Comparison of ENCODE assay signal across 9 cellular contexts in the genomic region with DNA sequence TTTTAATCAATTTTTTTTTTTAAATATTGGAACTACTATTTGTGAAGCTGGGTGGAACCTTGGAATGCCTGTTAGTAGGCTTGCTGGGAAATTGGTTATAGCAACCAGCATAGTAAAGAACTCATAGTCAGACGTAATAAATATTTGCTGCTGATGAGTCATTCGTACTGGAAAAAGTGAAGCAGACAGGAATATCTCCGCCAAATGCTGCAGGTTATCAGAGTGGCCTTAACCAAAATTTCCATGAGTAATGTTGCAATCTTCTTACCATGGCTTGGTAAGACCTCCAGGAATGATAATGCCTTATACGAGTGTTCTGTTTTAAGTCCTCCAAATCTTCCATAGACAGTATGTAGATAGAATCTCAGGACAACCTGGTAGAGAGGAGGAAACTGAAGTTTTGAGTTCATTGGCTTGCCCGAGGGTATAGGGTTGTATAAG. TPM values are rescaled to one million over a fixed set of nuclear protein-coding genes. Genes with fewer than 3 reads are reported as not detected.
DNase-seq lines count a peak whose midpoint lies in the region; TF ChIP-seq lines count a peak whose summit lies in the region.
"Had no signal": no experiment of that assay in that cellular context is flagged by ENCODE, and none has a peak within 500 bp of the region (broad histone marks: within the 10 kb centered on the region; RNA-seq: fewer than 3 reads in every experiment).

No MANE protein-coding gene starts in this region.

- no peaks in the 10 kb centered on the region for H3K27me3 ChIP-seq in SK-N-SH (ENCODE audit: insufficient read depth)

- 15% methylated on average over 5 of the region's 5 CpGs for WGBS in SK-N-SH (ENCODE audit: low lambda C conversion rate)

- peak overlapping the region; percentile 38; the same call in 1 of the 2 replicates for H3K4me2 ChIP-seq in SK-N-SH

- peaks cover 63% of the 10 kb centered on the region for H3F3A ChIP-seq in SK-N-SH (replicated peaks; ENCODE audit: insufficient read depth)

- POLR2A ChIA-PET in SK-N-SH (lab: Yijun Ruan, JAX), result no interaction called here

- H3K9me2 ChIP-seq in SK-N-SH, result no peaks in the 10 kb centered on the region

- no peak overlapping the region for H2AFZ ChIP-seq in SK-N-SH (ENCODE audit: low read depth)

- no peaks in the 10 kb centered on the region for H4K20me1 ChIP-seq in SK-N-SH (ENCODE audit: insufficient read depth)

- peaks cover 22 to 61% of the 10 kb centered on the region in 2 experiments for H3K4me1 ChIP-seq in SK-N-SH (ENCODE audit: control insufficient read depth in 1 of 2, insufficient read depth in 2 of 2, low read depth in 1 of 2, low read length in 1 of 2)

- no peaks in the 10 kb centered on the region for H3K9me3 ChIP-seq in SK-N-SH

- H3K9ac ChIP-seq in SK-N-SH, result peak overlapping the region; percentile 70

- H3K79me2 ChIP-seq in SK-N-SH (ENCODE audit: insufficient read depth), result peaks cover 91% of the 10 kb centered on the region

- in situ Hi-C loops in GM13977 (cut with MboI; ENCODE audit: low pct_unique_long_range_greater_than_20kb, low sequenced_read_pairs, unreplicated experiment), result no loop called here

- H3K27ac ChIP-seq in SK-N-SH (ENCODE audit: low read depth in 2 of 2, low read length in 1 of 2), result peak overlapping the region; percentile 82 to 97

- H3K36me3 ChIP-seq in SK-N-SH (replicated peaks in 1 of 2; ENCODE audit: control insufficient read depth in 1 of 2, insufficient read depth in 2 of 2, low read length in 1 of 2), result peaks cover 7 to 38% of the 10 kb centered on the region in 2 experiments

- H3K4me3 ChIP-seq in SK-N-SH (ENCODE audit: low read depth in 2 of 2, low read length in 1 of 2), result 0 out of 4 replicates have a peak overlapping the region, but pooled peaks of 1 of the 2 experiments have one; percentile 0
- H3K4me3 ChIP-seq in fibroblast of mammary gland (ENCODE audit: control insufficient read depth, low read depth, low read length), result no peak overlapping the region
- H3K4me3 ChIP-seq in retinal pigment epithelial cell (ENCODE audit: low read length), result no peak overlapping the region

- CTCF ChIA-PET in SK-N-SH (lab: Yijun Ruan, JAX), result interaction anchor here (0.6 kb wide), 1 partner anchor 224 kb away, joined by 3 read pairs; no protein-coding TSS in a partner anchor

- TF ChIP-seq RAD21 in SK-N-SH (IDR thresholded peaks at IDR 0.05; ENCODE audit: low read length), result no peak

- TF ChIP-seq CTCF in SK-N-SH (IDR thresholded peaks at IDR 0.05), result no peak
- TF ChIP-seq CTCF in fibroblast of mammary gland (conservative IDR thresholded peaks at IDR 0.05; ENCODE audit: control insufficient read depth, insufficient read depth, low read depth, low read length), result no peak
- TF ChIP-seq CTCF in retinal pigment epithelial cell (conservative IDR thresholded peaks at IDR 0.05; ENCODE audit: low read depth, low read length), result no peak
- TF ChIP-seq CTCF in GM13977 (IDR thresholded peaks at IDR 0.05; ENCODE audit: extremely low read depth, insufficient read depth, missing control alignments), result no peak

- peak; percentile 65 to 99; a peak in 3 of 4 replicates for TF ChIP-seq EP300 in SK-N-SH (IDR thresholded peaks at IDR 0.05; ENCODE audit: borderline replicate concordance in 1 of 2, low read depth in 1 of 2, low read length in 1 of 2)

- DNase-seq in ELR (ENCODE audit: low read depth), result peak; percentile 93
- no peak for DNase-seq in SK-N-SH
- peak; percentile 93 for DNase-seq in fibroblast of mammary gland (ENCODE audit: low read depth)
- peak; percentile 93 for DNase-seq in retinal pigment epithelial cell (ENCODE audit: low read depth)
- DNase-seq in Ammon's horn (ENCODE audit: low spot score), result no peak
- no peak for DNase-seq in NCI-H128 (lab: John Stamatoyannopoulos, UW; ENCODE audit: unreplicated experiment)
- no peak for DNase-seq in GM13977 (ENCODE audit: low spot score)
- DNase-seq in globus pallidus (ENCODE audit: low spot score), result no peak
- DNase-seq: activated naive CD8-positive, alpha-beta T cell treated with anti-CD3 and anti-CD28 coated beads, Interleukin-2, amount 10 ng/mL, durations not matched to agents 7 days and 5 days had no signal

TF ChIP-seq in SK-N-SH, 30 proteins besides CTCF, POLR2A, EP300 and RAD21 (continues in another document):
- TF ChIP-seq, protein P1, sequence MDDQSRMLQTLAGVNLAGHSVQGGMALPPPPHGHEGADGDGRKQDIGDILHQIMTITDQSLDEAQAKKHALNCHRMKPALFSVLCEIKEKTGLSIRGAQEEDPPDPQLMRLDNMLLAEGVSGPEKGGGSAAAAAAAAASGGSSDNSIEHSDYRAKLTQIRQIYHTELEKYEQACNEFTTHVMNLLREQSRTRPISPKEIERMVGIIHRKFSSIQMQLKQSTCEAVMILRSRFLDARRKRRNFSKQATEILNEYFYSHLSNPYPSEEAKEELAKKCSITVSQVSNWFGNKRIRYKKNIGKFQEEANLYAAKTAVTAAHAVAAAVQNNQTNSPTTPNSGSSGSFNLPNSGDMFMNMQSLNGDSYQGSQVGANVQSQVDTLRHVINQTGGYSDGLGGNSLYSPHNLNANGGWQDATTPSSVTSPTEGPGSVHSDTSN (IDR thresholded peaks at IDR 0.05), result peak; percentile 94
- TF ChIP-seq RFX5 (IDR thresholded peaks at IDR 0.05; ENCODE audit: low read length), result no peak
- no peak for TF ChIP-seq SMC3 (IDR thresholded peaks at IDR 0.05; ENCODE audit: low read depth, low read length)
- peak; percentile 37; the same call in 1 of the 2 replicates for TF ChIP-seq GABPA (IDR thresholded peaks at IDR 0.05; ENCODE audit: low read depth)
- TF ChIP-seq, protein P2, sequence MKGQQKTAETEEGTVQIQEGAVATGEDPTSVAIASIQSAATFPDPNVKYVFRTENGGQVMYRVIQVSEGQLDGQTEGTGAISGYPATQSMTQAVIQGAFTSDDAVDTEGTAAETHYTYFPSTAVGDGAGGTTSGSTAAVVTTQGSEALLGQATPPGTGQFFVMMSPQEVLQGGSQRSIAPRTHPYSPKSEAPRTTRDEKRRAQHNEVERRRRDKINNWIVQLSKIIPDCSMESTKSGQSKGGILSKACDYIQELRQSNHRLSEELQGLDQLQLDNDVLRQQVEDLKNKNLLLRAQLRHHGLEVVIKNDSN (IDR thresholded peaks at IDR 0.05; ENCODE audit: borderline replicate concordance, low read depth), result no peak
- no peak for TF ChIP-seq GATA2 (CRISPR knock-in tag; IDR thresholded peaks at IDR 0.05)
- 0 out of 2 replicates have a peak, but pooled peaks have one; percentile 5 for TF ChIP-seq ELF1 (IDR thresholded peaks at IDR 0.05)
- TF ChIP-seq FOSL2 (IDR thresholded peaks at IDR 0.05; ENCODE audit: borderline replicate concordance, low read depth), result peak; percentile 99
- peak; percentile 96 for TF ChIP-seq TCF12 (IDR thresholded peaks at IDR 0.05)
- TF ChIP-seq MEF2A (IDR thresholded peaks at IDR 0.05; ENCODE audit: borderline replicate concordance, low read depth), result peak; percentile 74; the same call in 1 of the 2 replicates
- 0 out of 2 replicates have a peak, but pooled peaks have one; percentile 53 for TF ChIP-seq SIN3A (IDR thresholded peaks at IDR 0.05; ENCODE audit: borderline replicate concordance, low read depth, low read length)
- TF ChIP-seq TEAD4 (IDR thresholded peaks at IDR 0.05; ENCODE audit: borderline replicate concordance, insufficient read depth), result peak; percentile 96
- peak; percentile 83 for TF ChIP-seq POLR2AphosphoS5 (IDR thresholded peaks at IDR 0.05; ENCODE audit: low read depth, low read length)
- TF ChIP-seq RXRA (IDR thresholded peaks at IDR 0.05; ENCODE audit: borderline replicate concordance, low read depth), result peak; percentile 93
- no peak for TF ChIP-seq CHD2 (IDR thresholded peaks at IDR 0.05; ENCODE audit: low read length, partially characterized antibody)
- TF ChIP-seq NRF1 (IDR thresholded peaks at IDR 0.05; ENCODE audit: low read depth, low read length), result no peak
- peak; percentile 96 for TF ChIP-seq NFIC (IDR thresholded peaks at IDR 0.05; ENCODE audit: borderline replicate concordance)
- 0 out of 2 replicates have a peak, but pooled peaks have one; percentile 41 for TF ChIP-seq YY1 (IDR thresholded peaks at IDR 0.05; ENCODE audit: low read depth)
- TF ChIP-seq EZH2phosphoT487 (IDR thresholded peaks at IDR 0.05; ENCODE audit: borderline replicate concordance, low read depth), result no peak
- TF ChIP-seq JUND (IDR thresholded peaks at IDR 0.05), result peak; percentile 98
- TF ChIP-seq FOXJ3 (CRISPR knock-in tag; IDR thresholded peaks at IDR 0.05), result no peak
- TF ChIP-seq FOXM1 (IDR thresholded peaks at IDR 0.05; ENCODE audit: low read depth), result peak; percentile 95
- TF ChIP-seq, protein P3, sequence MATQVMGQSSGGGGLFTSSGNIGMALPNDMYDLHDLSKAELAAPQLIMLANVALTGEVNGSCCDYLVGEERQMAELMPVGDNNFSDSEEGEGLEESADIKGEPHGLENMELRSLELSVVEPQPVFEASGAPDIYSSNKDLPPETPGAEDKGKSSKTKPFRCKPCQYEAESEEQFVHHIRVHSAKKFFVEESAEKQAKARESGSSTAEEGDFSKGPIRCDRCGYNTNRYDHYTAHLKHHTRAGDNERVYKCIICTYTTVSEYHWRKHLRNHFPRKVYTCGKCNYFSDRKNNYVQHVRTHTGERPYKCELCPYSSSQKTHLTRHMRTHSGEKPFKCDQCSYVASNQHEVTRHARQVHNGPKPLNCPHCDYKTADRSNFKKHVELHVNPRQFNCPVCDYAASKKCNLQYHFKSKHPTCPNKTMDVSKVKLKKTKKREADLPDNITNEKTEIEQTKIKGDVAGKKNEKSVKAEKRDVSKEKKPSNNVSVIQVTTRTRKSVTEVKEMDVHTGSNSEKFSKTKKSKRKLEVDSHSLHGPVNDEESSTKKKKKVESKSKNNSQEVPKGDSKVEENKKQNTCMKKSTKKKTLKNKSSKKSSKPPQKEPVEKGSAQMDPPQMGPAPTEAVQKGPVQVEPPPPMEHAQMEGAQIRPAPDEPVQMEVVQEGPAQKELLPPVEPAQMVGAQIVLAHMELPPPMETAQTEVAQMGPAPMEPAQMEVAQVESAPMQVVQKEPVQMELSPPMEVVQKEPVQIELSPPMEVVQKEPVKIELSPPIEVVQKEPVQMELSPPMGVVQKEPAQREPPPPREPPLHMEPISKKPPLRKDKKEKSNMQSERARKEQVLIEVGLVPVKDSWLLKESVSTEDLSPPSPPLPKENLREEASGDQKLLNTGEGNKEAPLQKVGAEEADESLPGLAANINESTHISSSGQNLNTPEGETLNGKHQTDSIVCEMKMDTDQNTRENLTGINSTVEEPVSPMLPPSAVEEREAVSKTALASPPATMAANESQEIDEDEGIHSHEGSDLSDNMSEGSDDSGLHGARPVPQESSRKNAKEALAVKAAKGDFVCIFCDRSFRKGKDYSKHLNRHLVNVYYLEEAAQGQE (IDR thresholded peaks at IDR 0.05; ENCODE audit: low read depth, low read length), result peak; percentile 62; the same call in 1 of the 2 replicates
- TF ChIP-seq MXI1 (IDR thresholded peaks at IDR 0.05; ENCODE audit: low read depth, low read length), result no peak

RNA-seq across cellular contexts. Expression of a gene that starts 34.2 kb away (rescaled TPM):
- polyA plus RNA-seq in SK-N-SH (2012; rRNA removed), result 24.5 and 27.9 TPM in 2 replicates
- polyA plus RNA-seq in SK-N-SH (2012; cell fraction: cytosol; rRNA removed), result 38.4 and 46.6 TPM in 2 replicates
- 21.4 and 39.6 TPM in 2 replicates for polyA plus RNA-seq in SK-N-SH (2012; cell fraction: nucleus; rRNA removed)

Comparison
In these comparisons a context has a peak if more than half of its experiments do, and no peak if none do; other contexts are left out.
1. DNase-seq: peak in ELR (single experiment), fibroblast of mammary gland (single experiment) and retinal pigment epithelial cell (single experiment); none in SK-N-SH (single experiment), Ammon's horn (single experiment), NCI-H128 (single experiment), GM13977 (single experiment) and globus pallidus (single experiment).